Comparison of ENCODE assay signal across 30 cellular contexts in the genomic region with DNA sequence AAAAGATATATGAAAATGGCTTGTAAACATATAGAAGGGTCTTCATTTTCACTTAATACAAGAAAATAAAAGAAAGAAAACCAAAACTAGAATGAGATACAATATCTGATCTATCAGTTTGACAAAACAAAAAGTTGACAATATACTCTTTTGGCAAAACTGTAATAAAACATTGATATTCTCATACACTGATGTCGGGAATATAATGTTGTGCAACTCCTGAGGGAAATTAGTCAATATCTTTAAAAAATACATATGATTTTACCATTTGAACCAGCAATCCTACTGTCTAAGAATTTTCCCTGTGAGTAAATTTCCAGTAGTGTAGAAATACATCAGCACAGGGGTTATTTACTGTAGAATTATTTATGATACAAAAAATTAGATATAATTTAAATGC.
"Had no signal": no experiment of that assay in that cellular context is flagged by ENCODE, and none has a peak within 500 bp of the region (broad histone marks: within the 10 kb centered on the region; RNA-seq: fewer than 3 reads in every experiment).

No MANE protein-coding gene starts in this region.

- H3K36me3 Mint-ChIP-seq: naive thymus-derived CD4-positive, alpha-beta T cell; natural killer cell; neural progenitor cell; stimulated activated memory B cell treated with anti-CD40 and anti-IgM and Interleukin-4, amounts not matched to agents 10 μg/mL and 1 μg/mL and 100 μg/mL, for 72 hours; type B pancreatic cell had no signal

- H2AFZ ChIP-seq: neural progenitor cell had no signal

- ATAC-seq: naive thymus-derived CD4-positive, alpha-beta T cell; natural killer cell; sciatic nerve; stimulated activated memory B cell treated with anti-CD40 and anti-IgM and Interleukin-4, amounts not matched to agents 10 μg/mL and 1 μg/mL and 100 μg/mL, for 72 hours; stimulated activated naive CD8-positive, alpha-beta T cell treated with anti-CD3 and anti-CD28 coated beads, Interleukin-15, amount 100 ng/mL, for 72 hours; stimulated activated naive CD8-positive, alpha-beta T cell treated with anti-CD3 and anti-CD28 coated beads, Interleukin-15, Interleukin-2, amounts not matched to agents 100 U/mL and 50 U/mL, for 24 hours; upper lobe of right lung had no signal

- H3K4me1 ChIP-seq: neural progenitor cell, prostate gland, right atrium auricular region, spleen, suprapubic skin, testis, tibial artery, transverse colon, upper lobe of right lung, uterus had no signal

- H3K27me3 Mint-ChIP-seq: naive thymus-derived CD4-positive, alpha-beta T cell; stimulated activated memory B cell treated with anti-CD40 and anti-IgM and Interleukin-4, amounts not matched to agents 10 μg/mL and 1 μg/mL and 100 μg/mL, for 72 hours; stimulated activated naive CD8-positive, alpha-beta T cell treated with anti-CD3 and anti-CD28 coated beads, Interleukin-15, amount 100 ng/mL, for 72 hours; type B pancreatic cell had no signal

- H3K27me3 ChIP-seq: neural progenitor cell, ovary, right atrium auricular region, spleen, suprapubic skin, testis, tibial artery, transverse colon, upper lobe of right lung, uterus had no signal

- DNase-seq: naive thymus-derived CD4-positive, alpha-beta T cell; natural killer cell; occipital lobe; ovary; retina; spleen; stimulated activated CD4-positive, alpha-beta T cell treated with anti-CD3 and anti-CD28 coated beads, Interleukin-12 subunit alpha, Interleukin-12 subunit beta, amount 100 ng/mL, for 4 hours; stimulated activated CD4-positive, alpha-beta T cell treated with anti-CD3 and anti-CD28 coated beads, Interleukin-1b, Interleukin-23, amount 100 ng/mL, for 48 hours; stimulated activated CD4-positive, alpha-beta T cell treated with anti-CD3 and anti-CD28 coated beads, Interleukin-4, amount 100 ng/mL, for 1 hour; stimulated activated CD4-positive, alpha-beta T cell treated with anti-CD3 and anti-CD28 coated beads, Interleukin-4, amount 100 ng/mL, for 4 hours; stimulated activated CD8-positive, alpha-beta memory T cell treated with anti-CD3 and anti-CD28 coated beads, Interleukin-4, amount 100 ng/mL, for 48 hours; stimulated activated naive CD4-positive, alpha-beta T cell; stimulated activated naive CD8-positive, alpha-beta T cell treated with anti-CD3 and anti-CD28 coated beads, Interleukin-15, amount 100 ng/mL, for 72 hours; stimulated activated naive CD8-positive, alpha-beta T cell treated with anti-CD3 and anti-CD28 coated beads, Interleukin-15, Interleukin-2, amounts not matched to agents 100 U/mL and 50 U/mL, for 24 hours; substantia nigra; testis; tibial artery; transverse colon; upper lobe of right lung; uterus had no signal

- H3K36me3 ChIP-seq: neural progenitor cell, ovary, prostate gland, right atrium auricular region, spleen, suprapubic skin, tibial artery, transverse colon, upper lobe of right lung, uterus had no signal

- H3K9ac ChIP-seq: neural progenitor cell had no signal

- H3K9me3 Mint-ChIP-seq: nephron; neural progenitor cell; stimulated activated memory B cell treated with anti-CD40 and anti-IgM and Interleukin-4, amounts not matched to agents 10 μg/mL and 1 μg/mL and 100 μg/mL, for 72 hours; type B pancreatic cell had no signal

- H3K9me3 ChIP-seq: ovary, prostate gland, right atrium auricular region, suprapubic skin, testis, tibial artery, transverse colon, upper lobe of right lung, uterus had no signal

- H3K4me3 ChIP-seq: neural progenitor cell, ovary, prostate gland, right atrium auricular region, skin epidermis, smooth muscle cell, spleen, suprapubic skin, testis, tibial artery, transverse colon, upper lobe of right lung, uterus had no signal

- H3K27ac Mint-ChIP-seq: naive thymus-derived CD4-positive, alpha-beta T cell; natural killer cell; nephron; neural progenitor cell; stimulated activated memory B cell treated with anti-CD40 and anti-IgM and Interleukin-4, amounts not matched to agents 10 μg/mL and 1 μg/mL and 100 μg/mL, for 72 hours; stimulated activated naive CD8-positive, alpha-beta T cell treated with anti-CD3 and anti-CD28 coated beads, Interleukin-15, amount 100 ng/mL, for 72 hours; type B pancreatic cell had no signal

- H3K4me1 Mint-ChIP-seq: naive thymus-derived CD4-positive, alpha-beta T cell; natural killer cell; nephron; neural progenitor cell; stimulated activated memory B cell treated with anti-CD40 and anti-IgM and Interleukin-4, amounts not matched to agents 10 μg/mL and 1 μg/mL and 100 μg/mL, for 72 hours; stimulated activated naive CD8-positive, alpha-beta T cell treated with anti-CD3 and anti-CD28 coated beads, Interleukin-15, amount 100 ng/mL, for 72 hours had no signal

- H3K27ac ChIP-seq: neural progenitor cell, ovary, prostate gland, right atrium auricular region, skin epidermis, spleen, suprapubic skin, testis, tibial artery, transverse colon, upper lobe of right lung, uterus had no signal

- H3K4me3 Mint-ChIP-seq: naive thymus-derived CD4-positive, alpha-beta T cell; natural killer cell; nephron; neural progenitor cell; stimulated activated memory B cell treated with anti-CD40 and anti-IgM and Interleukin-4, amounts not matched to agents 10 μg/mL and 1 μg/mL and 100 μg/mL, for 72 hours; stimulated activated naive CD8-positive, alpha-beta T cell treated with anti-CD3 and anti-CD28 coated beads, Interleukin-15, amount 100 ng/mL, for 72 hours; type B pancreatic cell had no signal

- H3K4me2 ChIP-seq: neural progenitor cell, smooth muscle cell had no signal
